Comparison of ENCODE assay signal across 1 cellular context in the genomic region with DNA sequence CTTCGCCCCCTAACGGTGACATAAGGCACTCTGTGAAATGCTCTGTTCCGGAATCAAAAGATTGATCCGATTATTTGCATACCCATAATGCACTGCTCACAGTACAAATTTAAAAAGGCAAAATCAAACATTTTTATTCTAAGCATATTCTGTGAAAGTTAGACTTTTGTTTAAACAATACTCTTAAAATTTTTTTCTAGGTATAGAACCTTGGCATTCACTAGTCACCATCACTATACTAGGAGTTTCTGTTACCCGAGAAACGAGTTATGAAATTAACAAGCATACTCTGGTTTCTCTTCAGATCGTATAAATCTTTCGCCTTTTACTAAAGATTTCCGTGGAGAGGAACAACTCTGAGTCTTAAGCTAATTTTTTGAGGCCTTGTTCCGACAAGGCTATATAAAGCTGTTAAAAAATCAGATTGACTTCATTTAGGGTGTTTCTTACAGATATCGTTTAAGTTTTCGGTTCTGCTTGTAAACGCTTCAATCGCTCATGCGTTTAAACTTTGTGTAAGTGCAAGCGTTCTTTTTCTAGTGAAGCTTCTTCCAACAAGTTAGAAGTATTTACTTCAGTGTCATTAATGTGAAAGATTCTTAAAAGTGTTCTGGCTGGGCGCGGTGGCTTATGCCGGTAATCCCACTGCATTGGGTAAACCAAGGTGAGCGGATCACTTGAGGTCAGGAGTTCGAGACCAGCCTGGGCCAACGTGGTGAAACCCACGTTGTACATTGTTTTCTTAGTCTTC.
TF ChIP-seq lines count a peak whose summit lies in the region.

RNU5B-1 (plus strand) TSS at position 285 of the 751 bp plus-strand sequence.

TF ChIP-seq in K562, 482 proteins besides CTCF, POLR2A, EP300 and RAD21 (continued from another document and continues in another):
- no peak for TF ChIP-seq ZBTB5 (IDR thresholded peaks at IDR 0.05)
- TF ChIP-seq ZC3H4 (CRISPR knock-in tag; IDR thresholded peaks at IDR 0.05; ENCODE audit: borderline replicate concordance) = 0 out of 2 replicates have a peak, but pooled peaks have one; percentile 74
- no peak for TF ChIP-seq NFE2 (IDR thresholded peaks at IDR 0.05; ENCODE audit: low read depth)
- TF ChIP-seq MCM3 (IDR thresholded peaks at IDR 0.05) = no peak
- peak; percentile 65 for TF ChIP-seq ETV5 (CRISPR knock-in tag; IDR thresholded peaks at IDR 0.05; ENCODE audit: low read depth)
- peak; percentile 93 for TF ChIP-seq NR2C1 (IDR thresholded peaks at IDR 0.05)
- TF ChIP-seq NR2C1 (tag; IDR thresholded peaks at IDR 0.05) = peak; percentile 95
- TF ChIP-seq MCM2 (IDR thresholded peaks at IDR 0.05; ENCODE audit: low read depth) = no peak
- TF ChIP-seq, protein P1, sequence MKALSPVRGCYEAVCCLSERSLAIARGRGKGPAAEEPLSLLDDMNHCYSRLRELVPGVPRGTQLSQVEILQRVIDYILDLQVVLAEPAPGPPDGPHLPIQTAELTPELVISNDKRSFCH (CRISPR knock-in tag; IDR thresholded peaks at IDR 0.05) = no peak
- TF ChIP-seq, protein P1 (tag; IDR thresholded peaks at IDR 0.05) = peak; percentile 81; the same call in 1 of the 2 replicates
- 0 out of 2 replicates have a peak, but pooled peaks have one; percentile 20 for TF ChIP-seq ZNF165 (CRISPR knock-in tag; IDR thresholded peaks at IDR 0.05; ENCODE audit: borderline replicate concordance)
- no peak for TF ChIP-seq CCAR2 (IDR thresholded peaks at IDR 0.05; ENCODE audit: low read depth, low read length)
- TF ChIP-seq TAL1 (IDR thresholded peaks at IDR 0.05) = no peak
- TF ChIP-seq MCM7 (IDR thresholded peaks at IDR 0.05) = no peak
- peak; percentile 62 to 90; a peak in 3 of 4 replicates for TF ChIP-seq TBL1XR1 (IDR thresholded peaks at IDR 0.05; ENCODE audit: low read length in 2 of 2)
- TF ChIP-seq MAFG (tag; conservative IDR thresholded peaks at IDR 0.05) = no peak
- TF ChIP-seq AFF1 (IDR thresholded peaks at IDR 0.05; ENCODE audit: low read depth in 1 of 2, partially characterized antibody in 2 of 2) = peak; percentile 90 to 99
- TF ChIP-seq, protein P2, sequence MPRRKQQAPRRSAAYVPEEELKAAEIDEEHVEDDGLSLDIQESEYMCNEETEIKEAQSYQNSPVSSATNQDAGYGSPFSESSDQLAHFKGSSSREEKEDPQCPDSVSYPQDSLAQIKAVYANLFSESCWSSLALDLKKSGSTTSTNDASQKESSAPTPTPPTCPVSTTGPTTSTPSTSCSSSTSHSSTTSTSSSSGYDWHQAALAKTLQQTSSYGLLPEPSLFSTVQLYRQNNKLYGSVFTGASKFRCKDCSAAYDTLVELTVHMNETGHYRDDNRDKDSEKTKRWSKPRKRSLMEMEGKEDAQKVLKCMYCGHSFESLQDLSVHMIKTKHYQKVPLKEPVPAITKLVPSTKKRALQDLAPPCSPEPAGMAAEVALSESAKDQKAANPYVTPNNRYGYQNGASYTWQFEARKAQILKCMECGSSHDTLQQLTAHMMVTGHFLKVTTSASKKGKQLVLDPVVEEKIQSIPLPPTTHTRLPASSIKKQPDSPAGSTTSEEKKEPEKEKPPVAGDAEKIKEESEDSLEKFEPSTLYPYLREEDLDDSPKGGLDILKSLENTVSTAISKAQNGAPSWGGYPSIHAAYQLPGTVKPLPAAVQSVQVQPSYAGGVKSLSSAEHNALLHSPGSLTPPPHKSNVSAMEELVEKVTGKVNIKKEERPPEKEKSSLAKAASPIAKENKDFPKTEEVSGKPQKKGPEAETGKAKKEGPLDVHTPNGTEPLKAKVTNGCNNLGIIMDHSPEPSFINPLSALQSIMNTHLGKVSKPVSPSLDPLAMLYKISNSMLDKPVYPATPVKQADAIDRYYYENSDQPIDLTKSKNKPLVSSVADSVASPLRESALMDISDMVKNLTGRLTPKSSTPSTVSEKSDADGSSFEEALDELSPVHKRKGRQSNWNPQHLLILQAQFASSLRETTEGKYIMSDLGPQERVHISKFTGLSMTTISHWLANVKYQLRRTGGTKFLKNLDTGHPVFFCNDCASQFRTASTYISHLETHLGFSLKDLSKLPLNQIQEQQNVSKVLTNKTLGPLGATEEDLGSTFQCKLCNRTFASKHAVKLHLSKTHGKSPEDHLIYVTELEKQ (CRISPR knock-in tag; IDR thresholded peaks at IDR 0.05) = 0 out of 2 replicates have a peak, but pooled peaks have one; percentile 20
- TF ChIP-seq, protein P3, sequence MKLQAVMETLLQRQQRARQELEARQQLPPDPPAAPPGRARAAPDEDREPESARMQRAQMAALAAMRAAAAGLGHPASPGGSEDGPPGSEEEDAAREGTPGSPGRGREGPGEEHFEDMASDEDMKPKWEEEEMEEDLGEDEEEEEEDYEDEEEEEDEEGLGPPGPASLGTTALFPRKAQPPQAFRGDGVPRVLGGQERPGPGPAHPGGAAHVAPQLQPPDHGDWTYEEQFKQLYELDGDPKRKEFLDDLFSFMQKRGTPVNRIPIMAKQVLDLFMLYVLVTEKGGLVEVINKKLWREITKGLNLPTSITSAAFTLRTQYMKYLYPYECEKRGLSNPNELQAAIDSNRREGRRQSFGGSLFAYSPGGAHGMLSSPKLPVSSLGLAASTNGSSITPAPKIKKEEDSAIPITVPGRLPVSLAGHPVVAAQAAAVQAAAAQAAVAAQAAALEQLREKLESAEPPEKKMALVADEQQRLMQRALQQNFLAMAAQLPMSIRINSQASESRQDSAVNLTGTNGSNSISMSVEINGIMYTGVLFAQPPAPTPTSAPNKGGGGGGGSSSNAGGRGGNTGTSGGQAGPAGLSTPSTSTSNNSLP (IDR thresholded peaks at IDR 0.05; ENCODE audit: borderline replicate concordance, low read depth, low read length) = peak; percentile 98
- TF ChIP-seq, protein P4, sequence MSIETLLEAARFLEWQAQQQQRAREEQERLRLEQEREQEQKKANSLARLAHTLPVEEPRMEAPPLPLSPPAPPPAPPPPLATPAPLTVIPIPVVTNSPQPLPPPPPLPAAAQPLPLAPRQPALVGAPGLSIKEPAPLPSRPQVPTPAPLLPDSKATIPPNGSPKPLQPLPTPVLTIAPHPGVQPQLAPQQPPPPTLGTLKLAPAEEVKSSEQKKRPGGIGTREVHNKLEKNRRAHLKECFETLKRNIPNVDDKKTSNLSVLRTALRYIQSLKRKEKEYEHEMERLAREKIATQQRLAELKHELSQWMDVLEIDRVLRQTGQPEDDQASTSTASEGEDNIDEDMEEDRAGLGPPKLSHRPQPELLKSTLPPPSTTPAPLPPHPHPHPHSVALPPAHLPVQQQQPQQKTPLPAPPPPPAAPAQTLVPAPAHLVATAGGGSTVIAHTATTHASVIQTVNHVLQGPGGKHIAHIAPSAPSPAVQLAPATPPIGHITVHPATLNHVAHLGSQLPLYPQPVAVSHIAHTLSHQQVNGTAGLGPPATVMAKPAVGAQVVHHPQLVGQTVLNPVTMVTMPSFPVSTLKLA (conservative IDR thresholded peaks at IDR 0.05) = peak; percentile 59 to 62; a peak in 3 of 4 replicates
- no peak for TF ChIP-seq EZH2 (IDR thresholded peaks at IDR 0.05; ENCODE audit: borderline replicate concordance, low read depth, low read length)
- no peak for TF ChIP-seq ZBTB1 (CRISPR knock-in tag; IDR thresholded peaks at IDR 0.05; ENCODE audit: borderline replicate concordance, low read depth)
- TF ChIP-seq, protein P5, sequence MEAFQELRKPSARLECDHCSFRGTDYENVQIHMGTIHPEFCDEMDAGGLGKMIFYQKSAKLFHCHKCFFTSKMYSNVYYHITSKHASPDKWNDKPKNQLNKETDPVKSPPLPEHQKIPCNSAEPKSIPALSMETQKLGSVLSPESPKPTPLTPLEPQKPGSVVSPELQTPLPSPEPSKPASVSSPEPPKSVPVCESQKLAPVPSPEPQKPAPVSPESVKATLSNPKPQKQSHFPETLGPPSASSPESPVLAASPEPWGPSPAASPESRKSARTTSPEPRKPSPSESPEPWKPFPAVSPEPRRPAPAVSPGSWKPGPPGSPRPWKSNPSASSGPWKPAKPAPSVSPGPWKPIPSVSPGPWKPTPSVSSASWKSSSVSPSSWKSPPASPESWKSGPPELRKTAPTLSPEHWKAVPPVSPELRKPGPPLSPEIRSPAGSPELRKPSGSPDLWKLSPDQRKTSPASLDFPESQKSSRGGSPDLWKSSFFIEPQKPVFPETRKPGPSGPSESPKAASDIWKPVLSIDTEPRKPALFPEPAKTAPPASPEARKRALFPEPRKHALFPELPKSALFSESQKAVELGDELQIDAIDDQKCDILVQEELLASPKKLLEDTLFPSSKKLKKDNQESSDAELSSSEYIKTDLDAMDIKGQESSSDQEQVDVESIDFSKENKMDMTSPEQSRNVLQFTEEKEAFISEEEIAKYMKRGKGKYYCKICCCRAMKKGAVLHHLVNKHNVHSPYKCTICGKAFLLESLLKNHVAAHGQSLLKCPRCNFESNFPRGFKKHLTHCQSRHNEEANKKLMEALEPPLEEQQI (IDR thresholded peaks at IDR 0.05) = no peak
- TF ChIP-seq ZEB2 (IDR thresholded peaks at IDR 0.05) = peak; percentile 67; the same call in 1 of the 2 replicates
- no peak for TF ChIP-seq PCBP2 (IDR thresholded peaks at IDR 0.05; ENCODE audit: low read depth, low read length, poor library complexity, severe bottlenecking)
- TF ChIP-seq TCF15 (CRISPR knock-in tag; IDR thresholded peaks at IDR 0.05) = 0 out of 2 replicates have a peak, but pooled peaks have one; percentile 14
- TF ChIP-seq, protein P6, sequence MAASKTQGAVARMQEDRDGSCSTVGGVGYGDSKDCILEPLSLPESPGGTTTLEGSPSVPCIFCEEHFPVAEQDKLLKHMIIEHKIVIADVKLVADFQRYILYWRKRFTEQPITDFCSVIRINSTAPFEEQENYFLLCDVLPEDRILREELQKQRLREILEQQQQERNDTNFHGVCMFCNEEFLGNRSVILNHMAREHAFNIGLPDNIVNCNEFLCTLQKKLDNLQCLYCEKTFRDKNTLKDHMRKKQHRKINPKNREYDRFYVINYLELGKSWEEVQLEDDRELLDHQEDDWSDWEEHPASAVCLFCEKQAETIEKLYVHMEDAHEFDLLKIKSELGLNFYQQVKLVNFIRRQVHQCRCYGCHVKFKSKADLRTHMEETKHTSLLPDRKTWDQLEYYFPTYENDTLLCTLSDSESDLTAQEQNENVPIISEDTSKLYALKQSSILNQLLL (CRISPR knock-in tag; IDR thresholded peaks at IDR 0.05; ENCODE audit: borderline replicate concordance) = 0 out of 2 replicates have a peak, but pooled peaks have one; percentile 7
- TF ChIP-seq JUND (IDR thresholded peaks at IDR 0.05; ENCODE audit: borderline replicate concordance, low read depth, low read length) = peak; percentile 29; the same call in 1 of the 2 replicates
- no peak; the same call in 2 of the 3 replicates for TF ChIP-seq JUND (tag; IDR thresholded peaks at IDR 0.05; ENCODE audit: borderline replicate concordance, low read depth, low read length)
- TF ChIP-seq SREBF1 (IDR thresholded peaks at IDR 0.05; ENCODE audit: borderline replicate concordance, low read depth, low read length) = no peak
- TF ChIP-seq ZNF384 (IDR thresholded peaks at IDR 0.05; ENCODE audit: low read depth, low read length) = peak; percentile 25; the same call in 1 of the 2 replicates
- TF ChIP-seq CREBBP (IDR thresholded peaks at IDR 0.05; ENCODE audit: low read depth, low read length) = no peak
- TF ChIP-seq C11orf30 (IDR thresholded peaks at IDR 0.05; ENCODE audit: low read depth) = no peak
- TF ChIP-seq BRCA1 (IDR thresholded peaks at IDR 0.05) = no peak
- no peak for TF ChIP-seq BRCA1 (CRISPR knock-in tag; IDR thresholded peaks at IDR 0.05)
- TF ChIP-seq TOE1 (IDR thresholded peaks at IDR 0.05; ENCODE audit: borderline replicate concordance) = peak; percentile 90
- peak; percentile 68; the same call in 1 of the 2 replicates for TF ChIP-seq TOE1 (CRISPR knock-in tag; IDR thresholded peaks at IDR 0.05; ENCODE audit: borderline replicate concordance, low read depth)
